In the genomic region with DNA sequence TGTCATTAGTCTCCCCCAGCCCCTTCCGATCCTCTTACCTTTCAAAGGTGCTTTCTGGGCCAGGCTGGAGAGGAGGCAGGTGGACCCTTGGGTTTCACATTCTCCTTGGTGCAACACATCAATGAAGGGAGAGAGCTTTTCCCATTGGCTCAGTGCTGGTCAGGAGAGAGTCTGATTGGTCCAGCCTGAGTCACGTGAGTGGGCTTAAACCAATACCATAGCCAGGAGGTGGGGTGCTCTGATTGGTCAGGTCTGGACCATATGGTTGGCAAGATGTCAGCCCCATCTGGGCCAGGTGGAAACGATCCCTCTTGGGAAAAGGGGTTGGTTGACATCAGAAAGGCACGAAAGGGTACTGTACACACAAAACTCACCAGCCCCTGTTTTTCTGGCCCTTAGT, we compare ENCODE assay signal across 22 cellular contexts. TPM values are rescaled to one million over a fixed set of nuclear protein-coding genes. Genes with fewer than 3 reads are reported as not detected.
DNase-seq lines count a peak whose midpoint lies in the region; ATAC-seq and TF ChIP-seq lines count a peak whose summit lies in the region.
"Had no signal": no experiment of that assay in that cellular context is flagged by ENCODE, and none has a peak within 500 bp of the region (broad histone marks: within the 10 kb centered on the region; RNA-seq: fewer than 3 reads in every experiment).

No MANE protein-coding gene starts in this region.

- H3K27ac ChIP-seq in mammary epithelial cell (ENCODE audit: insufficient read depth, low read depth, low read length): no peak overlapping the region
- H3K27ac ChIP-seq in vagina: no peak overlapping the region
- H3K27ac ChIP-seq: brain microvascular endothelial cell had no signal

- TF ChIP-seq CTCF in MCF 10A (IDR thresholded peaks at IDR 0.05; ENCODE audit: unreplicated experiment): no peak
- no peak for TF ChIP-seq CTCF in mammary epithelial cell (conservative IDR thresholded peaks at IDR 0.05 in 1 of 2, IDR thresholded peaks at IDR 0.05 in 1 of 2; ENCODE audit: extremely low read depth in 1 of 2, insufficient read depth in 1 of 2, low read depth in 1 of 2, low read length in 2 of 2)
- no peak for TF ChIP-seq CTCF in vagina (IDR thresholded peaks at IDR 0.05)

- in situ Hi-C loops in mammary epithelial cell (cut with MboI; ENCODE audit: low sequenced_read_pairs in 2 of 2): no loop called here

- no peaks in the 10 kb centered on the region for H3K79me2 ChIP-seq in mammary epithelial cell (ENCODE audit: insufficient read depth, low read length)

- H3K4me3 Mint-ChIP-seq in MCF 10A (ENCODE audit: unreplicated experiment): no peak overlapping the region
- H3K4me3 Mint-ChIP-seq in activated T-helper 17 cell treated with anti-CD3 and anti-CD28 coated beads, Interleukin-2, amount 50 U/mL, for 72 hours: peak overlapping the region; percentile 43
- H3K4me3 Mint-ChIP-seq: activated CD4-positive, alpha-beta T cell treated with anti-CD3 and anti-CD28 coated beads, Interleukin-2, amount 10 ng/mL, durations not matched to agents 24 days and 14 days; activated naive CD8-positive, alpha-beta T cell treated with anti-CD3 and anti-CD28 coated beads for 36 hours; activated T-cell treated with anti-CD3 and anti-CD28 coated beads, Interleukin-2, amount 50 U/mL, for 24 hours; dendritic cell treated with granulocyte-macrophage colony-stimulating factor and Interleukin-4, amounts not matched to agents 40 ng/mL and 50 ng/mL, for 4 days; immature natural killer cell; natural killer cell treated with Interleukin-12 subunit alpha and Interleukin-12 subunit beta and Interleukin-15 and Interleukin-18, amount 100 ng/mL, for 72 hours; T-helper 2 cell treated with Interferon-gamma antibody and Interleukin-4, amounts not matched to agents 5 μg/mL and 100 μg/mL, for 36 hours had no signal

- no peak overlapping the region for H2AFZ ChIP-seq in mammary epithelial cell (ENCODE audit: low read depth, low read length)

- no peaks in the 10 kb centered on the region for H3K36me3 Mint-ChIP-seq in MCF 10A (ENCODE audit: insufficient read depth, unreplicated experiment)
- no peaks in the 10 kb centered on the region for H3K36me3 Mint-ChIP-seq in activated T-helper 17 cell treated with anti-CD3 and anti-CD28 coated beads, Interleukin-2, amount 50 U/mL, for 72 hours (ENCODE audit: low read depth)
- H3K36me3 Mint-ChIP-seq: activated naive CD8-positive, alpha-beta T cell treated with anti-CD3 and anti-CD28 coated beads for 36 hours; natural killer cell treated with Interleukin-12 subunit alpha and Interleukin-12 subunit beta and Interleukin-15 and Interleukin-18, amount 100 ng/mL, for 72 hours had no signal

- 92% methylated on average over 4 of the region's 4 CpGs for WGBS in mammary epithelial cell (ENCODE audit: low coverage, missing lambda C conversion rate)

- H3K4me1 ChIP-seq in mammary epithelial cell (ENCODE audit: insufficient read depth, low read length) (peaks cover 19% of the 10 kb centered on the region), vagina (no peaks in the 10 kb centered on the region)

- BruUV-seq in MCF 10A (replicated peaks; lab: Mats Ljungman, UMichigan) (no TSS peak), mammary epithelial cell (replicated peaks; lab: Mats Ljungman, UMichigan) (no TSS peak)

- H3K27me3 ChIP-seq in mammary epithelial cell (ENCODE audit: insufficient read depth, low read length): no peaks in the 10 kb centered on the region
- no peaks in the 10 kb centered on the region for H3K27me3 ChIP-seq in vagina
- H3K27me3 ChIP-seq: brain microvascular endothelial cell had no signal

- H3K27me3 Mint-ChIP-seq in MCF 10A (ENCODE audit: insufficient read depth, unreplicated experiment): no peaks in the 10 kb centered on the region
- peaks cover 5% of the 10 kb centered on the region for H3K27me3 Mint-ChIP-seq in activated T-helper 17 cell treated with anti-CD3 and anti-CD28 coated beads, Interleukin-2, amount 50 U/mL, for 72 hours
- H3K27me3 Mint-ChIP-seq: activated naive CD8-positive, alpha-beta T cell treated with anti-CD3 and anti-CD28 coated beads for 36 hours; activated T-cell treated with anti-CD3 and anti-CD28 coated beads, Interleukin-2, amount 50 U/mL, for 24 hours had no signal

- POLR2A ChIA-PET in MCF 10A (lab: Yijun Ruan, JAX): interaction anchor here (1.3 kb wide), 1 partner anchor 15 kb away, joined by 3 read pairs; no protein-coding TSS in a partner anchor

- H3K4me2 ChIP-seq in mammary epithelial cell (ENCODE audit: insufficient read depth, low read depth, low read length): no peak overlapping the region

- H3K27ac Mint-ChIP-seq in MCF 10A (ENCODE audit: low read depth, unreplicated experiment): peak overlapping the region; percentile 75
- peak overlapping the region; percentile 53 for H3K27ac Mint-ChIP-seq in activated T-helper 17 cell treated with anti-CD3 and anti-CD28 coated beads, Interleukin-2, amount 50 U/mL, for 72 hours
- H3K27ac Mint-ChIP-seq: activated CD4-positive, alpha-beta T cell treated with anti-CD3 and anti-CD28 coated beads, Interleukin-2, amount 10 ng/mL, durations not matched to agents 24 days and 14 days; activated naive CD8-positive, alpha-beta T cell treated with anti-CD3 and anti-CD28 coated beads for 36 hours; activated T-cell treated with anti-CD3 and anti-CD28 coated beads, Interleukin-2, amount 50 U/mL, for 24 hours; dendritic cell treated with granulocyte-macrophage colony-stimulating factor and Interleukin-4, amounts not matched to agents 40 ng/mL and 50 ng/mL, for 4 days; immature natural killer cell; natural killer cell treated with Interleukin-12 subunit alpha and Interleukin-12 subunit beta and Interleukin-15 and Interleukin-18, amount 100 ng/mL, for 72 hours; T-helper 2 cell treated with Interferon-gamma antibody and Interleukin-4, amounts not matched to agents 5 μg/mL and 100 μg/mL, for 36 hours had no signal

- H3K9me3 ChIP-seq in mammary epithelial cell (replicated peaks; ENCODE audit: insufficient read depth, low read length) (no peaks in the 10 kb centered on the region), vagina (no peaks in the 10 kb centered on the region)

- H3K9me3 Mint-ChIP-seq in MCF 10A (ENCODE audit: unreplicated experiment): no peaks in the 10 kb centered on the region
- no peaks in the 10 kb centered on the region for H3K9me3 Mint-ChIP-seq in activated T-helper 17 cell treated with anti-CD3 and anti-CD28 coated beads, Interleukin-2, amount 50 U/mL, for 72 hours
- H3K9me3 Mint-ChIP-seq: activated CD4-positive, alpha-beta T cell treated with anti-CD3 and anti-CD28 coated beads, Interleukin-2, amount 10 ng/mL, durations not matched to agents 24 days and 14 days; activated naive CD8-positive, alpha-beta T cell treated with anti-CD3 and anti-CD28 coated beads for 36 hours; activated T-cell treated with anti-CD3 and anti-CD28 coated beads, Interleukin-2, amount 50 U/mL, for 24 hours; dendritic cell treated with granulocyte-macrophage colony-stimulating factor and Interleukin-4, amounts not matched to agents 40 ng/mL and 50 ng/mL, for 4 days; immature natural killer cell; natural killer cell treated with Interleukin-12 subunit alpha and Interleukin-12 subunit beta and Interleukin-15 and Interleukin-18, amount 100 ng/mL, for 72 hours; T-helper 2 cell treated with Interferon-gamma antibody and Interleukin-4, amounts not matched to agents 5 μg/mL and 100 μg/mL, for 36 hours had no signal

- no peak for DNase-seq in MCF 10A (ENCODE audit: unreplicated experiment)
- DNase-seq in mammary epithelial cell: no peak
- DNase-seq in NCI-H2171 treated with DMSO at 0.1 percent for 48 hours (lab: John Stamatoyannopoulos, UW): peak; percentile 95
- DNase-seq in vagina (ENCODE audit: extremely low spot score in 2 of 2): peak; percentile 55 to 76
- DNase-seq in SKM-1 treated with dmso at 0.1 percent for 144 hours (lab: John Stamatoyannopoulos, UW; ENCODE audit: unreplicated experiment): no peak
- DNase-seq in NK-92 (lab: John Stamatoyannopoulos, UW; ENCODE audit: unreplicated experiment): no peak
- no peak for DNase-seq in middle frontal gyrus (ENCODE audit: extremely low spot score, low spot score)
- DNase-seq: activated CD4-positive, alpha-beta T cell treated with anti-CD3 and anti-CD28 coated beads, Interleukin-2, amount 10 ng/mL, durations not matched to agents 24 days and 14 days; activated naive CD8-positive, alpha-beta T cell treated with anti-CD3 and anti-CD28 coated beads for 36 hours; activated T-cell treated with anti-CD3 and anti-CD28 coated beads, Interleukin-2, amount 50 U/mL, for 24 hours; brain microvascular endothelial cell; H7; immature natural killer cell; NCI-H2029; NK-92 treated with Interleukin-12 subunit alpha and Interleukin-12 subunit beta, amount 100 ng/mL, for 24 hours; retina; SHP77 had no signal

- intact Hi-C loops in MCF 10A (cut with micrococcal nuclease) (no loop called here), mammary epithelial cell (cut with micrococcal nuclease) (no loop called here), vagina (cut with DNase I) (no loop called here)

- ATAC-seq in activated T-helper 17 cell treated with anti-CD3 and anti-CD28 coated beads, Interleukin-2, amount 50 U/mL, for 72 hours (replicated peaks): peak; percentile 80
- ATAC-seq: natural killer cell treated with Interleukin-12 subunit alpha and Interleukin-12 subunit beta and Interleukin-15 and Interleukin-18, amount 100 ng/mL, for 72 hours had no signal

- H3K36me3 ChIP-seq in mammary epithelial cell (ENCODE audit: insufficient read depth, low read length) (no peaks in the 10 kb centered on the region), vagina (no peaks in the 10 kb centered on the region)
- H3K36me3 ChIP-seq: brain microvascular endothelial cell had no signal

- dilution Hi-C loops in mammary epithelial cell (cut with HindIII; ENCODE audit: low sequenced_read_pairs): no loop called here

- H3K4me1 Mint-ChIP-seq in MCF 10A (ENCODE audit: insufficient read depth, unreplicated experiment): peaks cover 23% of the 10 kb centered on the region
- H3K4me1 Mint-ChIP-seq in activated T-helper 17 cell treated with anti-CD3 and anti-CD28 coated beads, Interleukin-2, amount 50 U/mL, for 72 hours: no peaks in the 10 kb centered on the region
- H3K4me1 Mint-ChIP-seq: activated CD4-positive, alpha-beta T cell treated with anti-CD3 and anti-CD28 coated beads, Interleukin-2, amount 10 ng/mL, durations not matched to agents 24 days and 14 days had no signal

- no peak overlapping the region for H3K9ac ChIP-seq in mammary epithelial cell (ENCODE audit: insufficient read depth, low read length)

- H3K4me3 ChIP-seq in mammary epithelial cell (replicated peaks in 1 of 3; ENCODE audit: insufficient read depth in 1 of 3, low read depth in 2 of 3, low read length in 3 of 3): no peak overlapping the region
- no peak overlapping the region for H3K4me3 ChIP-seq in vagina
- H3K4me3 ChIP-seq: lung had no signal

- no peak for TF ChIP-seq POLR2A in vagina (IDR thresholded peaks at IDR 0.05)

- CTCF ChIA-PET in MCF 10A (lab: Yijun Ruan, JAX): interaction anchor here (0.5 to 2.0 kb wide), 3 partner anchors 19 to 210 kb away, joined by 4 to 6 read pairs (median 4); no protein-coding TSS in a partner anchor
- CTCF ChIA-PET in mammary epithelial cell (lab: Charles Lee; ENCODE audit: low non-redundant PET): no interaction called here

- H4K20me1 ChIP-seq in mammary epithelial cell (ENCODE audit: insufficient read depth, low read length): no peaks in the 10 kb centered on the region

RNA-seq across cellular contexts. Expression of a gene that starts 44.8 kb away (rescaled TPM):
- total RNA-seq in MCF 10A (2022): 25.5 and 28.7 TPM in 2 replicates
- total RNA-seq in mammary epithelial cell: 10 to 100 TPM in 1 of 2 donors, 1 to 10 TPM in 1; 6.3 to 16.9 TPM
- 2.7 TPM for polyA plus RNA-seq in mammary epithelial cell
- 2.5 TPM for polyA minus RNA-seq in mammary epithelial cell
- 1 to 10 TPM; 3.1 to 8.2 TPM for total RNA-seq in activated T-helper 17 cell treated with anti-CD3 and anti-CD28 coated beads, Interleukin-2, amount 50 U/mL, for 72 hours
- 18.7 TPM for total RNA-seq in vagina

Comparison
In these comparisons a context has a peak if more than half of its experiments do, and no peak if none do; other contexts are left out.
1. DNase-seq: peak in NCI-H2171 treated with DMSO at 0.1 percent for 48 hours (single experiment) and vagina (2 of 2); none in MCF 10A (single experiment), mammary epithelial cell (single experiment), SKM-1 treated with dmso at 0.1 percent for 144 hours (single experiment), NK-92 (single experiment) and middle frontal gyrus (single experiment).